Comparison of ENCODE assay signal across 30 cellular contexts in genomic region chr5:45532826-45533624, GRCh38.
DNase-seq lines count a peak whose midpoint lies in the region; ATAC-seq and TF ChIP-seq lines count a peak whose summit lies in the region.
"Had no signal": no experiment of that assay in that cellular context is flagged by ENCODE, and none has a peak within 500 bp of the region (broad histone marks: within the 10 kb centered on the region; RNA-seq: fewer than 3 reads in every experiment).

No MANE protein-coding gene starts in this region.

- intact Hi-C loops in left ventricle myocardium superior (cut with micrococcal nuclease) = no loop called here

- ATAC-seq in WTC11 (peak; percentile 78), left ventricle myocardium superior (peak; percentile 95), HG03045 (IDR thresholded peaks at IDR 0.05; ENCODE audit: unreplicated experiment) (no peak)
- ATAC-seq: CD8-positive, alpha-beta T cell; psoas muscle had no signal

- no peak overlapping the region for H3K23ac ChIP-seq in neuronal stem cell (ENCODE audit: low read depth, low read length, poor library complexity)

- no peak overlapping the region for H2BK15ac ChIP-seq in neuronal stem cell (ENCODE audit: low read length)

- POLR2A ChIA-PET in WTC11 (lab: Charles Lee) = no interaction called here

- H3K18ac ChIP-seq in neuronal stem cell (ENCODE audit: low read length) = no peak overlapping the region

- H3K36me3 Mint-ChIP-seq in WTC11 = no peaks in the 10 kb centered on the region
- H3K36me3 Mint-ChIP-seq: activated naive CD4-positive, alpha-beta T cell treated with anti-CD3 and anti-CD28 coated beads, Interleukin-2, amount 50 U/mL, for 24 hours; CD8-positive, alpha-beta T cell had no signal

- WGBS in neuronal stem cell (ENCODE audit: extremely low coverage in 2 of 2, insufficient read length in 2 of 2, insufficient replicate concordance in 1 of 2), 2 donors = no CpG with 5 or more reads among the region's 4 CpGs

- CTCF ChIA-PET in WTC11 (lab: Charles Lee) = interaction anchor here (0.8 to 1.4 kb wide), 2 partner anchors 12 to 598 kb away, joined by 4 read pairs; no protein-coding TSS in a partner anchor

- no peak overlapping the region for H3K9ac ChIP-seq in neuronal stem cell (ENCODE audit: low read depth, low read length, poor library complexity)

- no peak overlapping the region for H4K91ac ChIP-seq in neuronal stem cell (ENCODE audit: low read depth, low read length, poor library complexity)

- peaks cover 24% of the 10 kb centered on the region for H3K4me1 Mint-ChIP-seq in WTC11
- H3K4me1 Mint-ChIP-seq: activated B cell treated with CpG ODN at 0.5 μM for 24 hours; activated naive CD4-positive, alpha-beta T cell treated with anti-CD3 and anti-CD28 coated beads, Interleukin-2, amount 50 U/mL, for 24 hours; central memory CD8-positive, alpha-beta T cell had no signal

- DNase-seq in NCI-H748 (lab: John Stamatoyannopoulos, UW; ENCODE audit: unreplicated experiment) = peak; percentile 25
- no peak for DNase-seq in NCI-H748 treated with DMSO at 0.1 percent for 48 hours (lab: John Stamatoyannopoulos, UW)
- DNase-seq in WTC11 (ENCODE audit: low spot score) = no peak
- DNase-seq in left ventricle myocardium superior = peak; percentile 27
- peak; percentile 30 for DNase-seq in neuronal stem cell (ENCODE audit: low spot score)
- no peak for DNase-seq in amygdala (lab: John Stamatoyannopoulos, UW)
- DNase-seq in SKM-1 (lab: John Stamatoyannopoulos, UW; ENCODE audit: unreplicated experiment) = no peak
- DNase-seq: 8988T; activated B cell treated with CpG ODN at 0.5 μM for 24 hours; anterior cingulate cortex; CD8-positive, alpha-beta T cell; DMS 273 treated with DMSO at 0.1 percent for 48 hours; erythroblast; hypothalamus; KBM-7; mammary epithelial cell; MM.1S; NCI-H1436 treated with DMSO at 0.1 percent for 48 hours; NCI-H2171 treated with DMSO at 0.1 percent for 48 hours; NCI-H69; nucleus accumbens; psoas muscle; stimulated activated CD4-positive, alpha-beta T cell treated with anti-CD3 and anti-CD28 coated beads, Interleukin-1b, Interleukin-23, amount 100 ng/mL, for 48 hours; SW 1271; T1000; upper lobe of left lung had no signal

- H3K4ac ChIP-seq in neuronal stem cell (ENCODE audit: low read length) = no peak overlapping the region

- H3K27me3 ChIP-seq in neuronal stem cell (ENCODE audit: control insufficient read depth in 3 of 3, insufficient read depth in 3 of 3, low read depth in 1 of 3, low read length in 3 of 3) = no peaks in the 10 kb centered on the region
- H3K27me3 ChIP-seq: upper lobe of left lung had no signal

- no peaks in the 10 kb centered on the region for H3K79me1 ChIP-seq in neuronal stem cell (ENCODE audit: low read depth, low read length)

- no peak overlapping the region for H3K4me3 Mint-ChIP-seq in WTC11
- H3K4me3 Mint-ChIP-seq: activated B cell treated with CpG ODN at 0.5 μM for 24 hours; activated naive CD4-positive, alpha-beta T cell treated with anti-CD3 and anti-CD28 coated beads, Interleukin-2, amount 50 U/mL, for 24 hours; CD8-positive, alpha-beta T cell; central memory CD8-positive, alpha-beta T cell had no signal

- no peaks in the 10 kb centered on the region for H3K9me3 ChIP-seq in neuronal stem cell (replicated peaks in 1 of 2; ENCODE audit: control insufficient read depth in 2 of 2, insufficient read depth in 1 of 2, low read depth in 1 of 2, low read length in 2 of 2)
- H3K9me3 ChIP-seq: psoas muscle, upper lobe of left lung had no signal

- no peak overlapping the region for H3K14ac ChIP-seq in neuronal stem cell (ENCODE audit: low read length)

- no peak overlapping the region for H2AK5ac ChIP-seq in neuronal stem cell (ENCODE audit: low read depth, low read length)

- peak overlapping the region; percentile 61 for H3K27ac ChIP-seq in neuronal stem cell (replicated peaks; ENCODE audit: low read length)
- H3K27ac ChIP-seq: psoas muscle, skin epidermis, upper lobe of left lung had no signal

- H2AFZ ChIP-seq in neuronal stem cell (ENCODE audit: low read length) = no peak overlapping the region

- no peaks in the 10 kb centered on the region for H3K9me3 Mint-ChIP-seq in WTC11
- H3K9me3 Mint-ChIP-seq: activated naive CD4-positive, alpha-beta T cell treated with anti-CD3 and anti-CD28 coated beads, Interleukin-2, amount 50 U/mL, for 24 hours had no signal

- no peak overlapping the region for H3K4me3 ChIP-seq in neuronal stem cell (ENCODE audit: low read length in 2 of 2)
- H3K4me3 ChIP-seq: psoas muscle, skin epidermis, upper lobe of left lung had no signal

- peaks cover 0 to 8% of the 10 kb centered on the region in 2 donors for H3K4me1 ChIP-seq in neuronal stem cell (ENCODE audit: control insufficient read depth in 2 of 2, insufficient read depth in 1 of 2, low read depth in 1 of 2, low read length in 2 of 2)
- H3K4me1 ChIP-seq: psoas muscle, upper lobe of left lung had no signal

- H3K4me2 ChIP-seq in neuronal stem cell (ENCODE audit: insufficient read depth, low read length, poor library complexity, severe bottlenecking) = no peak overlapping the region

- no peak overlapping the region for H2BK12ac ChIP-seq in neuronal stem cell (ENCODE audit: low read length)

- no peak overlapping the region for H3K27ac Mint-ChIP-seq in WTC11
- H3K27ac Mint-ChIP-seq: activated B cell treated with CpG ODN at 0.5 μM for 24 hours; activated naive CD4-positive, alpha-beta T cell treated with anti-CD3 and anti-CD28 coated beads, Interleukin-2, amount 50 U/mL, for 24 hours; CD8-positive, alpha-beta T cell had no signal

- no peak overlapping the region for H4K8ac ChIP-seq in neuronal stem cell (ENCODE audit: low read depth, low read length)

- no peak overlapping the region for H2BK5ac ChIP-seq in neuronal stem cell (ENCODE audit: low read length)

- H2BK120ac ChIP-seq in neuronal stem cell (ENCODE audit: low read depth, low read length) = no peak overlapping the region

- TF ChIP-seq CTCF in WTC11 (IDR thresholded peaks at IDR 0.05) = no peak

- no peaks in the 10 kb centered on the region for H3K27me3 Mint-ChIP-seq in WTC11 (ENCODE audit: low read depth)
- H3K27me3 Mint-ChIP-seq: activated B cell treated with CpG ODN at 0.5 μM for 24 hours; activated naive CD4-positive, alpha-beta T cell treated with anti-CD3 and anti-CD28 coated beads, Interleukin-2, amount 50 U/mL, for 24 hours; central memory CD8-positive, alpha-beta T cell had no signal

- H3K36me3 ChIP-seq in neuronal stem cell (replicated peaks in 1 of 2; ENCODE audit: control insufficient read depth in 2 of 2, insufficient read depth in 2 of 2, low read length in 2 of 2) = no peaks in the 10 kb centered on the region
- H3K36me3 ChIP-seq: upper lobe of left lung had no signal

TF ChIP-seq in WTC11, 78 proteins besides CTCF, POLR2A, EP300 and RAD21:
- TF ChIP-seq ZNF317 (CRISPR knock-in tag; IDR thresholded peaks at IDR 0.05; ENCODE audit: borderline replicate concordance, low read depth) (no peak), IRF1 (CRISPR knock-in tag; IDR thresholded peaks at IDR 0.05) (no peak)
TF ChIP-seq in WTC11: peak in this region for 0.

Comparison
In these comparisons a context has a peak if more than half of its experiments do, and no peak if none do; other contexts are left out.
1. DNase-seq: peak in NCI-H748 (single experiment), left ventricle myocardium superior (single experiment) and neuronal stem cell (single experiment); none in NCI-H748 treated with DMSO at 0.1 percent for 48 hours (single experiment), WTC11 (single experiment), amygdala (0 of 56) and SKM-1 (single experiment).